ENCODE assay signal across 3 cellular contexts in the genomic region with DNA sequence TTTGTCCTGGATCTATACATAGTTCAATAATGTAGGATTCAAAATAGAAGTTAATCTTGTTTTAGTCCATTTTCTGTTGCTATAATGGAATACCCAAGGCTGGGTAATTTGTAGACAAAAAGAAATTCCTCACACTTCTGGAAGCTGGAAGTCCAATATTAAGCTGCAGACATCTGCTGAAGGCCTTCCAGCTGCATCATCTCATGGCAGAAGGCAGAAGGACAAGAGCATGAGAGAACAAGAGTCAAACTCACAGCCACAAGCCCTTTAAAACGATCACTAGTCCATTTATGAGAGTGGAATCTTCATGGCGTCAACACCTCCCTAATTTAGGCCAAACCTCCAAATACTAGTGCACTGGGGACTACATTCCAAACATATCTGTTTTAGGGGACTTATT.
"Had no signal": no experiment of that assay in that cellular context is flagged by ENCODE, and none has a peak within 500 bp of the region (broad histone marks: within the 10 kb centered on the region; RNA-seq: fewer than 3 reads in every experiment).

No MANE protein-coding gene starts in this region.

- H3K4me3 ChIP-seq: GM12878 had no signal

- DNase-seq: GDM1, GF-D8 had no signal

- ATAC-seq: GM12878 had no signal
